8 cellular contexts compared by ENCODE assay signal in genomic region chr20:32585011-32585518, GRCh38. TPM values are rescaled to one million over a fixed set of nuclear protein-coding genes. Genes with fewer than 3 reads are reported as not detected.
DNase-seq lines count a peak whose midpoint lies in the region; ATAC-seq and TF ChIP-seq lines count a peak whose summit lies in the region.

Gene NOL4L (minus strand): TSS chr20:32585333. CDS start chr20:32584890, 443 bp downstream.

- TF ChIP-seq POLR2A in thyroid gland (IDR thresholded peaks at IDR 0.05), result no peak

- DNase-seq in GM13977 (ENCODE audit: low spot score) (peak; percentile 60), NCI-H2171 (lab: John Stamatoyannopoulos, UW) (peak; percentile 70), epithelial cell of prostate (ENCODE audit: low read depth, low spot score) (no peak), thyroid gland (peak; percentile 15 to 37)
- DNase-seq in activated CD8-positive, alpha-beta memory T cell treated with anti-CD3 and anti-CD28 coated beads, Interleukin-2, amount 50 U/mL, for 48 hours, result peak; percentile 65

- H3K4me3 ChIP-seq in mononuclear cell (ENCODE audit: low read length) (peak within 1 kb of the TSS; percentile 57), thyroid gland (replicated peaks in 1 of 3) (peak within 1 kb of the TSS in 1 of 3 donors; percentile 60)

- ATAC-seq in HG03175 (IDR thresholded peaks at IDR 0.05; ENCODE audit: unreplicated experiment), result no peak
- ATAC-seq in GM21825 (IDR thresholded peaks at IDR 0.05; ENCODE audit: unreplicated experiment), result no peak

- TF ChIP-seq CTCF in GM13977 (IDR thresholded peaks at IDR 0.05; ENCODE audit: extremely low read depth, insufficient read depth, missing control alignments) (no peak), thyroid gland (IDR thresholded peaks at IDR 0.05) (no peak)

- peaks cover 48% of the 10 kb centered on the region for H3K4me1 ChIP-seq in mononuclear cell (ENCODE audit: insufficient read depth, low read length)
- H3K4me1 ChIP-seq in thyroid gland, result peaks cover 0 to 14% of the 10 kb centered on the region in 2 donors

- no CpG with 5 or more reads among the region's 72 CpGs for WGBS in thyroid gland, 2 donors

- peak within 1 kb of the TSS; percentile 26 for H3K27ac ChIP-seq in epithelial cell of prostate
- no peak within 1 kb of the TSS for H3K27ac ChIP-seq in thyroid gland

- peaks cover 10% of the 10 kb centered on the region for H3K27me3 ChIP-seq in mononuclear cell (ENCODE audit: insufficient read depth, low read length)
- no peaks in the 10 kb centered on the region for H3K27me3 ChIP-seq in thyroid gland

- H3K9me3 ChIP-seq in mononuclear cell (ENCODE audit: low read depth, low read length) (no peaks in the 10 kb centered on the region), thyroid gland (no peaks in the 10 kb centered on the region)

- intact Hi-C loops in thyroid gland (cut with DNase I), result no loop called here

- no peaks in the 10 kb centered on the region for H3K36me3 ChIP-seq in thyroid gland

- in situ Hi-C loops in GM13977 (cut with MboI; ENCODE audit: low pct_unique_long_range_greater_than_20kb, low sequenced_read_pairs, unreplicated experiment), result no loop called here

RNA-seq across cellular contexts. Expression of gene NOL4L, which starts in this region (rescaled TPM):
- total RNA-seq in mononuclear cell (26.2 TPM), thyroid gland (10 to 100 TPM; 18.5 to 29.9 (median 24.8) TPM)
